14 cellular contexts compared by ENCODE assay signal in the genomic region with DNA sequence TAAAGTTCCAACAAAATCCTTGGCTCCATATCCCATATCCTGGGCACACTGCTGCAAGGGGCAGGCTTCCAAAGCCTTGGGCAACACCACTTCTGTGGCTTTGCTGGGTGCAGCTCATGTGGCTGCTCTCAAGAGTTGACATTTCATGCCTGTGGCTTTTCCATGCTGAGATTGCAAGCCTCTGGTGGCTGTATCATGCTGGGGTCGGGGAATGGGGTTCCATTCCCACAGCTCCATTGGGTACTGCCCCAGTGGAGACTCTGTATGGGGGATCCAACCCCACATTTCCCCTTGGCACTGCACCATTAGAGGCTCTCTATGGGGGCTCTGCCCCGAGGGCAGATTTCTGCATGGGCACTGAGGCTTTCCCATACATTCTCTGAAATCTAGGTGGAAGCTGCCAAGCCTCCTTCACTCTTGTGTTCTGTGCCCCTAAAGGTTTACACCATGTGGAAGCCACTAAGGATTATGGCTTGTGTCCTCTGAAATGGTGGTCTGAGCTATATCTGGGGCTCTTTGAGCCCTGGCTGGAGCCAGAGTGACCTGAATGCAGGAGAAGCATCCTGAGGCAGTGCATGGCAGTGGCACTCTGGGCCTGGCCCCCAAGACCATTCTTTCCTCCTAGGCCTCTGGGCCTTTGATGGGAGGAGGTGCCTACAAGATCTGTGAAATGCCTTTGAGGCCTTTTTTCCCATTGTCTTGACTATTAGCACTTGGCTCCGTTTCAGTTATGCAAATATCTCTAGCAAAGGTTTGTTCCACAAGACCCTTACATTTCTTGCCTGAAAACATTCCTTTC.
DNase-seq lines count a peak whose midpoint lies in the region; ATAC-seq and TF ChIP-seq lines count a peak whose summit lies in the region.
"Had no signal": no experiment of that assay in that cellular context is flagged by ENCODE, and none has a peak within 500 bp of the region (broad histone marks: within the 10 kb centered on the region; RNA-seq: fewer than 3 reads in every experiment).

No MANE protein-coding gene starts in this region.

- H3K4me3 ChIP-seq in right atrium auricular region (no peak overlapping the region), heart right ventricle (no peak overlapping the region), upper lobe of right lung (no peak overlapping the region), ascending aorta (no peak overlapping the region)

- DNase-seq in right atrium auricular region (ENCODE audit: low spot score): peak; percentile 32
- no peak for DNase-seq in heart right ventricle
- DNase-seq in mesenteric fat pad (ENCODE audit: low spot score): peak; percentile 51
- DNase-seq in stimulated activated CD8-positive, alpha-beta memory T cell treated with anti-CD3 and anti-CD28 coated beads, Interleukin-4, amount 100 ng/mL, for 48 hours: peak; percentile 3
- DNase-seq in upper lobe of right lung: no peak
- no peak for DNase-seq in ascending aorta (ENCODE audit: low spot score in 2 of 2)
- DNase-seq: COR-L47, DMS153, DMS79 treated with DMSO at 0.1 percent for 48 hours, EL, GOT3, H9 had no signal

- H3K4me1 ChIP-seq in right atrium auricular region (no peaks in the 10 kb centered on the region), heart right ventricle (no peaks in the 10 kb centered on the region), upper lobe of right lung (no peaks in the 10 kb centered on the region), ascending aorta (no peaks in the 10 kb centered on the region)

- TF ChIP-seq CTCF in right atrium auricular region (IDR thresholded peaks at IDR 0.05) (no peak), heart right ventricle (IDR thresholded peaks at IDR 0.05) (no peak), upper lobe of right lung (IDR thresholded peaks at IDR 0.05) (no peak), ascending aorta (IDR thresholded peaks at IDR 0.05) (no peak)

- ATAC-seq in heart right ventricle (no peak), upper lobe of right lung (no peak), HG02610 (IDR thresholded peaks at IDR 0.05; ENCODE audit: unreplicated experiment) (no peak)
- ATAC-seq: CD8-positive, alpha-beta T cell had no signal

- no peaks in the 10 kb centered on the region for H3K9me3 ChIP-seq in right atrium auricular region
- H3K9me3 ChIP-seq in heart right ventricle: peaks cover 0 to 19% (median 0%) of the 10 kb centered on the region in 11 donors
- no peaks in the 10 kb centered on the region for H3K9me3 ChIP-seq in upper lobe of right lung
- peaks cover 0 to 3% of the 10 kb centered on the region in 2 donors for H3K9me3 ChIP-seq in ascending aorta

- no peak overlapping the region for H3K27ac ChIP-seq in right atrium auricular region
- no peak overlapping the region for H3K27ac ChIP-seq in heart right ventricle
- H3K27ac ChIP-seq in upper lobe of right lung: no peak overlapping the region
- no peak overlapping the region for H3K27ac ChIP-seq in ascending aorta

- intact Hi-C loops in heart right ventricle (cut with DNase I) (no loop called here), upper lobe of right lung (cut with DNase I) (no loop called here), ascending aorta (cut with DNase I) (no loop called here)

- H3K27me3 ChIP-seq in right atrium auricular region (no peaks in the 10 kb centered on the region), heart right ventricle (no peaks in the 10 kb centered on the region), upper lobe of right lung (no peaks in the 10 kb centered on the region), ascending aorta (no peaks in the 10 kb centered on the region)

- WGBS in heart right ventricle, 2 donors: 87 to 92% methylated on average over 3 of the region's 3 CpGs

- H3K36me3 ChIP-seq in right atrium auricular region (no peaks in the 10 kb centered on the region), heart right ventricle (no peaks in the 10 kb centered on the region), upper lobe of right lung (no peaks in the 10 kb centered on the region), ascending aorta (no peaks in the 10 kb centered on the region)

Comparison
In these comparisons a context has a peak if more than half of its experiments do, and no peak if none do; other contexts are left out.
1. DNase-seq: peak in right atrium auricular region (single experiment), mesenteric fat pad (single experiment) and stimulated activated CD8-positive, alpha-beta memory T cell treated with anti-CD3 and anti-CD28 coated beads, Interleukin-4, amount 100 ng/mL, for 48 hours (single experiment); none in heart right ventricle (0 of 2), upper lobe of right lung (single experiment) and ascending aorta (0 of 2).